In genomic region chr4:69881173-69881773, GRCh38 we compare ENCODE assay signal across 7 cellular contexts. TPM values are rescaled to one million over a fixed set of nuclear protein-coding genes. Genes with fewer than 3 reads are reported as not detected.
A peak's percentile ranks its signal among the peaks of the same experiment; 100 is the strongest.
DNase-seq lines count a peak whose midpoint lies in the region; ATAC-seq and TF ChIP-seq lines count a peak whose summit lies in the region.

No MANE protein-coding gene starts in this region.

- POLR2A ChIA-PET in PC-9 (lab: Charles Lee; ENCODE audit: unreplicated experiment) = no interaction called here

- H3K27ac Mint-ChIP-seq in chondrocyte (ENCODE audit: unreplicated experiment) = no peak overlapping the region

- no peaks in the 10 kb centered on the region for H3K9me3 ChIP-seq in PC-9 (ENCODE audit: insufficient read depth, low read depth)
- H3K9me3 ChIP-seq in upper lobe of right lung = no peaks in the 10 kb centered on the region

- no peaks in the 10 kb centered on the region for H3K9me3 Mint-ChIP-seq in chondrocyte (ENCODE audit: low read depth)

- intact Hi-C loops in PC-9 (cut with micrococcal nuclease; ENCODE audit: unreplicated experiment) = loop anchor here (1.0 to 5.0 kb wide), 6 partner anchors 58 to 676 kb away; no protein-coding TSS in a partner anchor
- intact Hi-C loops in upper lobe of right lung (cut with DNase I) = loop anchor here (10.0 kb wide), 1 partner anchor 186 kb away; no protein-coding TSS in a partner anchor

- DNase-seq in EL (peak; percentile 1), GM19240 (ENCODE audit: insufficient read length, low spot score) (peak; percentile 1), PC-9 (no peak), chondrocyte (ENCODE audit: low spot score) (no peak), lung microvascular endothelial cell (ENCODE audit: low read depth in 2 of 2) (peak; percentile 72 to 84), upper lobe of right lung (no peak)

- H3K27ac ChIP-seq in PC-9 (no peak overlapping the region), upper lobe of right lung (no peak overlapping the region)

- H3K79me2 ChIP-seq in PC-9 (ENCODE audit: low read depth) = no peaks in the 10 kb centered on the region

- no peaks in the 10 kb centered on the region for H3K27me3 ChIP-seq in PC-9 (ENCODE audit: insufficient read depth, low read depth)
- no peaks in the 10 kb centered on the region for H3K27me3 ChIP-seq in upper lobe of right lung

- no peaks in the 10 kb centered on the region for H3K9me2 ChIP-seq in PC-9 (ENCODE audit: insufficient read depth)

- CTCF ChIA-PET in PC-9 (lab: Charles Lee) = interaction anchor here (1.0 kb wide), 1 partner anchor 58 kb away, joined by 4 read pairs; no protein-coding TSS in a partner anchor

- no peak overlapping the region for H2AFZ ChIP-seq in PC-9

- no peak overlapping the region for H3K4me2 ChIP-seq in PC-9

- peak; percentile 74 for TF ChIP-seq CTCF in PC-9 (conservative IDR thresholded peaks at IDR 0.05)
- peak; percentile 94 for TF ChIP-seq CTCF in chondrocyte (IDR thresholded peaks at IDR 0.05)
- peak; percentile 87 for TF ChIP-seq CTCF in upper lobe of right lung (IDR thresholded peaks at IDR 0.05)

- ATAC-seq in HG03460 (IDR thresholded peaks at IDR 0.05; ENCODE audit: unreplicated experiment) = peak; percentile 93
- peak; percentile 94 for ATAC-seq in upper lobe of right lung

- H3K27me3 Mint-ChIP-seq in chondrocyte (ENCODE audit: low read depth) = peaks cover 12% of the 10 kb centered on the region

- H3K4me1 ChIP-seq in PC-9 (replicated peaks; ENCODE audit: insufficient read depth) (no peaks in the 10 kb centered on the region), upper lobe of right lung (no peaks in the 10 kb centered on the region)

- no peaks in the 10 kb centered on the region for H3K36me3 Mint-ChIP-seq in chondrocyte (ENCODE audit: low read depth)

- no peaks in the 10 kb centered on the region for H3K4me1 Mint-ChIP-seq in chondrocyte (ENCODE audit: low read depth)

- no TSS peak for BruUV-seq in PC-9 (replicated peaks; lab: Mats Ljungman, UMichigan)

- H3K36me3 ChIP-seq in PC-9 (ENCODE audit: low read depth) (no peaks in the 10 kb centered on the region), upper lobe of right lung (no peaks in the 10 kb centered on the region)

- H3K4me3 Mint-ChIP-seq in chondrocyte (ENCODE audit: unreplicated experiment) = no peak overlapping the region

- H4K20me1 ChIP-seq in PC-9 (ENCODE audit: insufficient read depth) = no peaks in the 10 kb centered on the region

- no peak overlapping the region for H3K4me3 ChIP-seq in PC-9
- H3K4me3 ChIP-seq in upper lobe of right lung = no peak overlapping the region

- H3F3A ChIP-seq in PC-9 (ENCODE audit: insufficient read depth, low read depth) = no peaks in the 10 kb centered on the region

RNA-seq across cellular contexts. Expression of gene SULT1E1, which starts 21.3 kb away (rescaled TPM):
- not detected in 2 replicates for total RNA-seq in PC-9 (2021)
- 1.2 to 1.9 TPM (median 1.4 TPM) in 3 replicates for total RNA-seq in chondrocyte
- 3.4 and 5.2 TPM in 2 replicates for total RNA-seq in lung microvascular endothelial cell
- total RNA-seq in upper lobe of right lung = 1.4 TPM

RNA-seq across cellular contexts. Expression of gene CSN1S1, which starts 49.6 kb away (rescaled TPM):
- total RNA-seq in PC-9 (2021) = not detected in 2 replicates
- not detected in 3 replicates for total RNA-seq in chondrocyte
- total RNA-seq in lung microvascular endothelial cell = not detected in 2 replicates
- not detected for total RNA-seq in upper lobe of right lung

Comparison
In these comparisons a context has a peak if more than half of its experiments do, and no peak if none do; other contexts are left out.
1. DNase-seq: peak in EL (single experiment), GM19240 (single experiment) and lung microvascular endothelial cell (2 of 2); none in PC-9 (0 of 2), chondrocyte (single experiment) and upper lobe of right lung (single experiment).
2. Peak in every context shown above with its lines, with median percentiles within 50 percentile points of each other: CTCF ChIP-seq.